Comparison of ENCODE assay signal across 35 cellular contexts in the genomic region with DNA sequence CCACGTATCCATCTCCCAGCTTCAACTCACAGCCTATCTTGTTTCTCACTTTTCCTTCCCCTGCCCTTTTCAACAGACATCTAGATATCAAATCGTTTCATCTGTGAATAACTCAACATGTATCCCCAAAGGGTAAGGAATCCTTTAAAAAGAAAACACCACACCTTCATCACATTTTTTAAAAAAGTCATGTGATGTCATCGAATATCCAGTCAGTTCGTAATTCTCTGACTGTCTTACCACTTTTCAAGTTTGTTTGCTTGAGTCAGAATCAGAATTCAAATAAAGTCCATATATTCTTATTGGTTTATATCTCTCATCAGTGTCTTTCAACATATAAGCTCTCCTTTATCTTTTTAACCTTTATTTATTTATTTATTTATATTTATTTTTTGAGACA. TPM values are rescaled to one million over a fixed set of nuclear protein-coding genes. Genes with fewer than 3 reads are reported as not detected.
"Had no signal": no experiment of that assay in that cellular context is flagged by ENCODE, and none has a peak within 500 bp of the region (broad histone marks: within the 10 kb centered on the region; RNA-seq: fewer than 3 reads in every experiment).

No MANE protein-coding gene starts in this region.

- H3K36me3 ChIP-seq: MG63 had no signal

- H3K9me3 ChIP-seq: MG63 had no signal

- H3K4me3 ChIP-seq: MG63 had no signal

- DNase-seq: Karpas-422, Kasumi-1, MG63, MM.1S, MV-4-11, NCI-H1048, NCI-H1092, NCI-H1092 treated with DMSO at 0.1 percent for 48 hours, NCI-H1105, NCI-H1105 treated with DMSO at 0.1 percent for 48 hours, NCI-H1417, NCI-H1417 treated with DMSO at 0.1 percent for 48 hours, NCI-H1436, NCI-H1436 treated with DMSO at 0.1 percent for 48 hours, NCI-H146, NCI-H1694, NCI-H1694 treated with DMSO at 0.1 percent for 48 hours, NCI-H187, NCI-H187 treated with DMSO at 0.1 percent for 48 hours, NCI-H1930, NCI-H2029, NCI-H2029 treated with DMSO at 0.1 percent for 48 hours, NCI-H2081, NCI-H2081 treated with DMSO at 0.1 percent for 48 hours, NCI-H2107, NCI-H2171, NCI-H2227 treated with DMSO at 0.1 percent for 48 hours, NCI-H226, NCI-H345, NCI-H446, NCI-H446 treated with DMSO at 0.1 percent for 48 hours, NCI-H510A, NCI-H510A treated with DMSO at 0.1 percent for 48 hours had no signal

RNA-seq across cellular contexts. Expression of gene LONRF2, which starts 5.4 kb away (rescaled TPM):
- total RNA-seq: LHCN-M2, MCF 10A had no signal
